Comparison of ENCODE assay signal across 18 cellular contexts in genomic region chr7:49596701-49597491, GRCh38.
"Had no signal": no experiment of that assay in that cellular context is flagged by ENCODE, and none has a peak within 500 bp of the region (broad histone marks: within the 10 kb centered on the region; RNA-seq: fewer than 3 reads in every experiment).

No MANE protein-coding gene starts in this region.

- H3K9me3 ChIP-seq: esophagus muscularis mucosa, heart left ventricle, lower lobe of right lung, suprapubic skin, tibial artery had no signal

- H3K36me3 ChIP-seq: esophagus muscularis mucosa, heart left ventricle, lower lobe of right lung, suprapubic skin, tibial artery had no signal

- H3K27ac ChIP-seq: esophagus muscularis mucosa, foreskin keratinocyte, heart left ventricle, lower lobe of right lung, suprapubic skin, tibial artery had no signal

- H3K4me1 ChIP-seq: esophagus muscularis mucosa, foreskin keratinocyte, lower lobe of right lung, suprapubic skin, tibial artery had no signal

- DNase-seq: activated B cell treated with CpG ODN at 0.5 μM for 24 hours; activated CD4-positive, alpha-beta T cell treated with anti-CD3 and anti-CD28 coated beads, Interleukin-2, amount 50 U/mL, for 1 hour; activated CD8-positive, alpha-beta T cell treated with anti-CD3 and anti-CD28 coated beads for 36 hours; activated naive CD4-positive, alpha-beta T cell; activated T-cell treated with anti-CD3 and anti-CD28 coated beads, Interleukin-2, amount 50 U/mL, for 4 hours; endodermal cell; heart left ventricle; kidney glomerular epithelial cell; lower lobe of right lung; mesendoderm; stimulated activated CD4-positive, alpha-beta T cell treated with anti-CD3 and anti-CD28 coated beads, Interleukin-2, amount 100 ng/mL, for 24 hours; stimulated activated naive CD4-positive, alpha-beta T cell; T-helper 1 cell; tibial artery had no signal

- H3K4me3 ChIP-seq: esophagus muscularis mucosa, heart left ventricle, lower lobe of right lung, smooth muscle cell, suprapubic skin, tibial artery had no signal

- H3K27me3 ChIP-seq: esophagus muscularis mucosa, foreskin keratinocyte, heart left ventricle, suprapubic skin, tibial artery had no signal
